In the genomic region with DNA sequence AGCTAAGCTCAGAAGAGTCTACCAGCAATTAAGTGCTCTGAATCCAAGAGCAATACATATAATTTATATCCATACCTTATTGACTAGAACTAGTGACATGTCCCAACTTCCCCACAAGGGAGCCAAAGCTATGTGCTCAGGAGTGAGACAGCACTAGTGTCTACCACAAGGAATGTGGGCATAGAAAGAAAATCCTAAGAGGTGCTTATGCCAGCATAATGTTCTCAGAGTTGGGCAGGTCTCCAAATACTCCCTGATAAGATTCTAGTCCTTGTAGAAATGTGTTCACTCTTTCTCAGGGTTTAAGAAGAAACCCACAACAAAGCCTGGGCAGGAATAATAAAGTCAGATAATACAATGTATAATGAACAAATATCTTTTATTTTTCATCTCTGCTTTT, we compare ENCODE assay signal across 19 cellular contexts.
"Had no signal": no experiment of that assay in that cellular context is flagged by ENCODE, and none has a peak within 500 bp of the region (broad histone marks: within the 10 kb centered on the region; RNA-seq: fewer than 3 reads in every experiment).

No MANE protein-coding gene starts in this region.

- DNase-seq: activated CD4-positive, alpha-beta T cell treated with anti-CD3 and anti-CD28 coated beads, Interleukin-2, amount 10 ng/mL, durations not matched to agents 7 days and 5 days; activated CD8-positive, alpha-beta T cell treated with anti-CD3 and anti-CD28 coated beads, Interleukin-2, amount 10 ng/mL, durations not matched to agents 7 days and 5 days; activated naive CD4-positive, alpha-beta T cell treated with anti-CD3 and anti-CD28 coated beads for 36 hours; activated T-cell treated with anti-CD3 and anti-CD28 coated beads, Interleukin-2, amount 50 U/mL, for 4 hours; brain microvascular endothelial cell; cerebellar nuclear complex; effector CD4-positive, alpha-beta T cell; immature natural killer cell; mesenchymal stem cell; mucosa of descending colon; naive thymus-derived CD4-positive, alpha-beta T cell; stimulated activated CD4-positive, alpha-beta T cell treated with anti-CD3 and anti-CD28 coated beads, Interleukin-4, amount 100 ng/mL, for 24 hours; T-cell; testis had no signal

- ATAC-seq: activated CD8-positive, alpha-beta T cell treated with anti-CD3 and anti-CD28 coated beads, Interleukin-2, amount 10 ng/mL, durations not matched to agents 7 days and 5 days; activated T-cell treated with anti-CD3 and anti-CD28 coated beads, Interleukin-2, amount 50 U/mL, for 4 hours; esophagus mucosa; gastroesophageal sphincter; mucosa of descending colon; naive thymus-derived CD4-positive, alpha-beta T cell; sciatic nerve; SK-N-SH treated with all-trans-retinoic acid at 6 μM for 48 hours; stimulated activated memory B cell treated with anti-CD40 and anti-IgM and Interleukin-4, amounts not matched to agents 10 μg/mL and 1 μg/mL and 100 μg/mL, for 72 hours; T-cell had no signal
